Comparison of ENCODE assay signal across 1 cellular context in genomic region chr6:56382416-56382940, GRCh38.
TF ChIP-seq lines count a peak whose summit lies in the region.

No MANE protein-coding gene starts in this region.

TF ChIP-seq in K562, 482 proteins besides CTCF, POLR2A, EP300 and RAD21:
- TF ChIP-seq KLF10 (CRISPR knock-in tag; IDR thresholded peaks at IDR 0.05): no peak
- TF ChIP-seq, protein P1, sequence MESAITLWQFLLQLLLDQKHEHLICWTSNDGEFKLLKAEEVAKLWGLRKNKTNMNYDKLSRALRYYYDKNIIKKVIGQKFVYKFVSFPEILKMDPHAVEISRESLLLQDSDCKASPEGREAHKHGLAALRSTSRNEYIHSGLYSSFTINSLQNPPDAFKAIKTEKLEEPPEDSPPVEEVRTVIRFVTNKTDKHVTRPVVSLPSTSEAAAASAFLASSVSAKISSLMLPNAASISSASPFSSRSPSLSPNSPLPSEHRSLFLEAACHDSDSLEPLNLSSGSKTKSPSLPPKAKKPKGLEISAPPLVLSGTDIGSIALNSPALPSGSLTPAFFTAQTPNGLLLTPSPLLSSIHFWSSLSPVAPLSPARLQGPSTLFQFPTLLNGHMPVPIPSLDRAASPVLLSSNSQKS (CRISPR knock-in tag; IDR thresholded peaks at IDR 0.05): 0 out of 2 replicates have a peak, but pooled peaks have one; percentile 18
